In genomic region chr5:160312139-160312959, GRCh38 we compare ENCODE assay signal across 8 cellular contexts. TPM values are rescaled to one million over a fixed set of nuclear protein-coding genes. Genes with fewer than 3 reads are reported as not detected.
DNase-seq lines count a peak whose midpoint lies in the region; ATAC-seq, FAIRE-seq and TF ChIP-seq lines count a peak whose summit lies in the region.

A gene with protein sequence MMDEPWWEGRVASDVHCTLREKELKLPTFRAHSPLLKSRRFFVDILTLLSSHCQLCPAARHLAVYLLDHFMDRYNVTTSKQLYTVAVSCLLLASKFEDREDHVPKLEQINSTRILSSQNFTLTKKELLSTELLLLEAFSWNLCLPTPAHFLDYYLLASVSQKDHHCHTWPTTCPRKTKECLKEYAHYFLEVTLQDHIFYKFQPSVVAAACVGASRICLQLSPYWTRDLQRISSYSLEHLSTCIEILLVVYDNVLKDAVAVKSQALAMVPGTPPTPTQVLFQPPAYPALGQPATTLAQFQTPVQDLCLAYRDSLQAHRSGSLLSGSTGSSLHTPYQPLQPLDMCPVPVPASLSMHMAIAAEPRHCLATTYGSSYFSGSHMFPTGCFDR (minus strand): TSS chr5:160312564. CDS start chr5:160311923, 641 bp downstream.

- peak within 1 kb of the TSS; percentile 91 for H3K4me3 Mint-ChIP-seq in chondrocyte (ENCODE audit: unreplicated experiment)

- H3K4me2 ChIP-seq in PC-3 (ENCODE audit: low read length): peak within 1 kb of the TSS; percentile 70

- ATAC-seq in HG03571 (IDR thresholded peaks at IDR 0.05; ENCODE audit: unreplicated experiment) (peak; percentile 63), PC-3 (peak; percentile 39)

- no peak for TF ChIP-seq POLR2A in GM12891 (IDR thresholded peaks at IDR 0.05; ENCODE audit: low read depth, low read length)

- peaks cover 23% of the 10 kb centered on the region for H3K4me1 Mint-ChIP-seq in chondrocyte (ENCODE audit: low read depth)

- DNase-seq in A673 (ENCODE audit: low spot score) (peak; percentile 78), GM12891 (ENCODE audit: insufficient read length, low spot score) (peak; percentile 62), PC-3 (peak; percentile 74), chondrocyte (ENCODE audit: low spot score) (no peak), kidney epithelial cell (ENCODE audit: low read depth) (no peak), GDM1 (lab: John Stamatoyannopoulos, UW) (no peak)
- DNase-seq in stimulated activated CD8-positive, alpha-beta memory T cell treated with anti-CD3 and anti-CD28 coated beads, Interleukin-4, amount 100 ng/mL, for 48 hours: peak; percentile 29

- peaks cover 26% of the 10 kb centered on the region for H3K79me2 ChIP-seq in PC-3 (ENCODE audit: low read length)

- H3K27ac Mint-ChIP-seq in chondrocyte (ENCODE audit: unreplicated experiment): peak within 1 kb of the TSS; percentile 53

- H3K9me3 ChIP-seq in A673 (ENCODE audit: low read depth, low read length, poor library complexity, severe bottlenecking) (no peaks in the 10 kb centered on the region), PC-3 (ENCODE audit: low read length) (no peaks in the 10 kb centered on the region)

- peaks cover 13% of the 10 kb centered on the region for H3K4me1 ChIP-seq in A673 (ENCODE audit: insufficient read depth, low read length, poor library complexity, severe bottlenecking)
- H3K4me1 ChIP-seq in PC-3 (ENCODE audit: insufficient read depth, low read length): peaks cover 36% of the 10 kb centered on the region

- peaks cover 3% of the 10 kb centered on the region for H3K36me3 Mint-ChIP-seq in chondrocyte (ENCODE audit: low read depth)

- TF ChIP-seq CTCF in A673 (conservative IDR thresholded peaks at IDR 0.05; ENCODE audit: low read depth, low read length): no peak
- no peak for TF ChIP-seq CTCF in PC-3 (conservative IDR thresholded peaks at IDR 0.05; ENCODE audit: low read depth, low read length)
- TF ChIP-seq CTCF in chondrocyte (IDR thresholded peaks at IDR 0.05): no peak
- no peak for TF ChIP-seq CTCF in kidney epithelial cell (IDR thresholded peaks at IDR 0.05; ENCODE audit: insufficient read depth, low read length, poor library complexity, severe bottlenecking)

- POLR2A ChIA-PET in A673 (lab: Charles Lee; ENCODE audit: low non-redundant PET): no interaction called here
- POLR2A ChIA-PET in PC-3 (lab: Charles Lee; ENCODE audit: unreplicated experiment): interaction anchor here (0.5 to 0.6 kb wide), 3 partner anchors 31 to 305 kb away, joined by 3 to 24 read pairs (median 3); no protein-coding TSS in a partner anchor

- H3K36me3 ChIP-seq in A673 (ENCODE audit: insufficient read depth, low read length, poor library complexity, severe bottlenecking) (no peaks in the 10 kb centered on the region), PC-3 (ENCODE audit: low read depth, low read length) (no peaks in the 10 kb centered on the region), kidney epithelial cell (ENCODE audit: control insufficient read depth, insufficient read depth, low read length) (no peaks in the 10 kb centered on the region)

- no peaks in the 10 kb centered on the region for H3K27me3 Mint-ChIP-seq in chondrocyte (ENCODE audit: low read depth)

- intact Hi-C loops in A673 (cut with micrococcal nuclease; ENCODE audit: unreplicated experiment): no loop called here
- intact Hi-C loops in PC-3 (cut with micrococcal nuclease): no loop called here

- no TSS peak for BruUV-seq in A673 (replicated peaks; lab: Mats Ljungman, UMichigan)
- no TSS peak for BruUV-seq in PC-3 (replicated peaks; lab: Mats Ljungman, UMichigan)

- CTCF ChIA-PET in A673 (lab: Charles Lee): interaction anchor here (0.7 to 1.0 kb wide), 2 partner anchors 33 to 39 kb away, joined by 3 read pairs; no protein-coding TSS in a partner anchor
- CTCF ChIA-PET in PC-3 (lab: Charles Lee): interaction anchor here (1.1 kb wide), 1 partner anchor 33 kb away, joined by 16 read pairs; no protein-coding TSS in a partner anchor

- peak within 1 kb of the TSS; percentile 66 for H2AFZ ChIP-seq in PC-3 (ENCODE audit: low read length)

- H3K9ac ChIP-seq in PC-3 (ENCODE audit: low read length): peak within 1 kb of the TSS; percentile 56

- no peaks in the 10 kb centered on the region for H4K20me1 ChIP-seq in PC-3 (ENCODE audit: low read length)

- no peaks in the 10 kb centered on the region for H3K9me3 Mint-ChIP-seq in chondrocyte (ENCODE audit: low read depth)

- H3K27ac ChIP-seq in A673 (ENCODE audit: low read depth, low read length, poor library complexity, severe bottlenecking) (peak within 1 kb of the TSS; percentile 63), PC-3 (ENCODE audit: low read length) (peak within 1 kb of the TSS; percentile 25; the same call in 1 of the 2 replicates)

- H3F3A ChIP-seq in PC-3 (ENCODE audit: low read length, unreplicated experiment): peaks cover 4% of the 10 kb centered on the region

- H3K4me3 ChIP-seq in A673 (ENCODE audit: low read depth, low read length, poor library complexity, severe bottlenecking) (peak within 1 kb of the TSS; percentile 81), PC-3 (ENCODE audit: low read length) (peak within 1 kb of the TSS; percentile 75), kidney epithelial cell (ENCODE audit: low read depth, low read length) (peak within 1 kb of the TSS; percentile 53)

- H3K27me3 ChIP-seq in A673 (replicated peaks; ENCODE audit: insufficient read depth, low read depth, low read length, poor library complexity) (no peaks in the 10 kb centered on the region), PC-3 (ENCODE audit: low read length) (no peaks in the 10 kb centered on the region), kidney epithelial cell (ENCODE audit: control insufficient read depth, insufficient read depth, low read length) (no peaks in the 10 kb centered on the region)

- peak; percentile 61 for FAIRE-seq in GM12891 (lab: Jason Lieb, UNC)

- no peaks in the 10 kb centered on the region for H3K9me2 ChIP-seq in PC-3 (replicated peaks; ENCODE audit: low read length)

TF ChIP-seq in GM12891, 5 proteins besides CTCF, POLR2A, EP300 and RAD21:
- TF ChIP-seq TAF1 (IDR thresholded peaks at IDR 0.05; ENCODE audit: low read depth, low read length) (no peak), POU2F2 (IDR thresholded peaks at IDR 0.05; ENCODE audit: low read depth, low read length) (no peak), PAX5 (IDR thresholded peaks at IDR 0.05; ENCODE audit: insufficient read depth, low read length, severe bottlenecking) (no peak), POLR2AphosphoS5 (IDR thresholded peaks at IDR 0.05; ENCODE audit: low read depth, low read length) (no peak)

RNA-seq across cellular contexts. Expression of the gene that starts here (rescaled TPM):
- 7.6 and 11.9 TPM in 2 replicates for total RNA-seq in A673 (2021)
- 0.28 TPM for polyA plus RNA-seq in GM12891 (2012; ENCODE audit: low read depth, missing spikeins)
- total RNA-seq in PC-3 (2014; rRNA removed): 7.7 and 9.3 TPM in 2 replicates
- total RNA-seq in chondrocyte: 4.7 to 11.4 TPM (median 10.0 TPM) in 3 replicates
- 21.9 and 23.4 TPM in 2 replicates for total RNA-seq in kidney epithelial cell

Comparison
In these comparisons a context has a peak if more than half of its experiments do, and no peak if none do; other contexts are left out.
1. DNase-seq: peak in A673 (single experiment), GM12891 (single experiment), PC-3 (single experiment) and stimulated activated CD8-positive, alpha-beta memory T cell treated with anti-CD3 and anti-CD28 coated beads, Interleukin-4, amount 100 ng/mL, for 48 hours (single experiment); none in chondrocyte (single experiment), kidney epithelial cell (single experiment) and GDM1 (single experiment).
2. Peak in every context shown above with its lines, with median percentiles within 50 percentile points of each other: H3K4me3 ChIP-seq.